Comparison of ENCODE assay signal across 29 cellular contexts in the genomic region with DNA sequence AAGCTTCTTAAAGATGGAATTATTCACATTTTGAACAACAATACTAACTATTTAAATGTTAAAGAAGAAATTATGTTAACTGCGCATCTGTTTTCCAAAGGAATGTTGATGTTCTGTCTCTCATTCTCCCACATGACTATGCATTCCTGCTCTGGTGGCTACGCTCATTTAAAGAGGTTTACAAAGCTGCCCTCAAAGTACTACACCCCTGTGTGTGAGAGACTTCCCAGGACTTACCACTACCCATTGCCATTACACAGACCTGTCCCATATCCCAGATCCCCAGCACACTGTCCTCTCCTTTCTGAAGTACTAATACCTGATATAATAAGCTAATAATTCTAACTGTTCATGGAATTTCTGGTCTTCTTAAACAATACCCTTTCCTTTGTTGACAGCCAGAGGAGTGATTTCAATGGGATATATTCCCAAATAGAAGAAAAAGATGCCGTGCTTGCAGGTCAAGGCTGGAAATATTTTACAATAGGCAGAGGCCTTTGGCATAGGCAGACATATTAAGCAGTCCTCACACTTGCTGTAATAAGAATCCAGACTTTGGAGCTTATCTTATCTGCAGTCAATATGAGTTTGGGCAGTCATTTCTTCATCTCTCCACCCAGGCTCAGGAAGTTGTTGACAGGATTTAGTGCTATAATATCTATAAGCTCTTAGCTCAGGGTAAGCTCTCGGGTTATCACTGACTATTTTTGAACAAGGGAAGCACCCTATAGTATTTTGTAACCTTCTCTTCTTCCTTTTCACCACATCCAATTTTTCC. TPM values are rescaled to one million over a fixed set of nuclear protein-coding genes. Genes with fewer than 3 reads are reported as not detected.
"Had no signal": no experiment of that assay in that cellular context is flagged by ENCODE, and none has a peak within 500 bp of the region (broad histone marks: within the 10 kb centered on the region; RNA-seq: fewer than 3 reads in every experiment).

No MANE protein-coding gene starts in this region.

- H3K4me3 ChIP-seq: testis, uterus had no signal

- H3K27ac ChIP-seq: testis, uterus had no signal

- ATAC-seq: activated naive CD8-positive, alpha-beta T cell treated with anti-CD3 and anti-CD28 coated beads, Interleukin-2, amount 50 U/mL, for 24 hours; left ventricle myocardium superior; naive thymus-derived CD8-positive, alpha-beta T cell; sciatic nerve had no signal

- H3K9me3 ChIP-seq: testis, uterus had no signal

- H3K27me3 ChIP-seq: testis, uterus had no signal

- H3K4me1 Mint-ChIP-seq: brain; naive thymus-derived CD8-positive, alpha-beta T cell had no signal

- H3K4me3 Mint-ChIP-seq: activated CD4-positive, alpha-beta memory T cell treated with anti-CD3 and anti-CD28 coated beads, Interleukin-2, amount 10 ng/mL, durations not matched to agents 7 days and 5 days; activated naive CD8-positive, alpha-beta T cell treated with anti-CD3 and anti-CD28 coated beads, Interleukin-2, amount 50 U/mL, for 24 hours; activated T-helper 1 cell treated with anti-CD3 and anti-CD28 coated beads, Interleukin-12 subunit alpha, Interleukin-12 subunit beta, Interleukin-2, Interleukin-4 antibody, amounts not matched to agents 30 ng/mL and 10 ng/mL and 1 ng/mL, durations not matched to agents 14 hours and 24 hours and 36 hours; brain; mesothelial cell of epicardium; naive thymus-derived CD8-positive, alpha-beta T cell had no signal

- H3K36me3 Mint-ChIP-seq: brain; mesothelial cell of epicardium; naive thymus-derived CD8-positive, alpha-beta T cell had no signal

- H3K9me3 Mint-ChIP-seq: activated CD4-positive, alpha-beta memory T cell treated with anti-CD3 and anti-CD28 coated beads, Interleukin-2, amount 10 ng/mL, durations not matched to agents 7 days and 5 days; activated naive CD8-positive, alpha-beta T cell treated with anti-CD3 and anti-CD28 coated beads, Interleukin-2, amount 50 U/mL, for 24 hours; activated T-helper 1 cell treated with anti-CD3 and anti-CD28 coated beads, Interleukin-12 subunit alpha, Interleukin-12 subunit beta, Interleukin-2, Interleukin-4 antibody, amounts not matched to agents 30 ng/mL and 10 ng/mL and 1 ng/mL, durations not matched to agents 14 hours and 24 hours and 36 hours; brain; mesothelial cell of epicardium; naive thymus-derived CD8-positive, alpha-beta T cell had no signal

- H3K36me3 ChIP-seq: uterus had no signal

- DNase-seq: activated CD4-positive, alpha-beta memory T cell treated with anti-CD3 and anti-CD28 coated beads, Interleukin-2, amount 10 ng/mL, durations not matched to agents 7 days and 5 days; activated CD4-positive, alpha-beta T cell treated with anti-CD3 and anti-CD28 coated beads for 48 hours; activated CD4-positive, CD25-positive, alpha-beta regulatory T cell; activated gamma-delta T cell; activated naive CD4-positive, alpha-beta T cell treated with anti-CD3 and anti-CD28 coated beads, Interleukin-2, amount 50 U/mL, for 16 hours; activated naive CD8-positive, alpha-beta T cell treated with anti-CD3 and anti-CD28 coated beads, Interleukin-2, amount 50 U/mL, for 24 hours; anterior cingulate cortex; central memory CD4-positive, alpha-beta T cell; dermis blood vessel endothelial cell; effector CD8-positive, alpha-beta T cell; erythroblast; foreskin melanocyte; left ventricle myocardium superior; mammary epithelial cell; naive thymus-derived CD8-positive, alpha-beta T cell; stimulated activated CD4-positive, alpha-beta T cell treated with anti-CD3 and anti-CD28 coated beads, Interleukin-4, amount 100 ng/mL, for 1 hour; stimulated activated naive CD4-positive, alpha-beta T cell; T-helper 2 cell; testis; trophoblast cell; uterus had no signal

- H3K4me1 ChIP-seq: testis, uterus had no signal

RNA-seq across cellular contexts. Expression of a gene that starts 12.2 kb away (rescaled TPM):
- total RNA-seq: activated CD4-positive, alpha-beta memory T cell treated with anti-CD3 and anti-CD28 coated beads, Interleukin-2, amount 10 ng/mL, durations not matched to agents 7 days and 5 days; activated T-helper 1 cell treated with anti-CD3 and anti-CD28 coated beads, Interleukin-12 subunit alpha, Interleukin-12 subunit beta, Interleukin-2, Interleukin-4 antibody, amounts not matched to agents 30 ng/mL and 10 ng/mL and 1 ng/mL, durations not matched to agents 14 hours and 24 hours and 36 hours; dermis blood vessel endothelial cell; fibroblast of lung; left ventricle myocardium superior; mammary epithelial cell; mesothelial cell of epicardium; naive thymus-derived CD8-positive, alpha-beta T cell; osteoblast; posterior vena cava; renal cortical epithelial cell; sciatic nerve had no signal
- polyA plus RNA-seq: mammary epithelial cell; naive thymus-derived CD8-positive, alpha-beta T cell had no signal

RNA-seq across cellular contexts. Expression of a gene that starts 29.6 kb away (rescaled TPM):
- total RNA-seq: activated CD4-positive, alpha-beta memory T cell treated with anti-CD3 and anti-CD28 coated beads, Interleukin-2, amount 10 ng/mL, durations not matched to agents 7 days and 5 days; activated T-helper 1 cell treated with anti-CD3 and anti-CD28 coated beads, Interleukin-12 subunit alpha, Interleukin-12 subunit beta, Interleukin-2, Interleukin-4 antibody, amounts not matched to agents 30 ng/mL and 10 ng/mL and 1 ng/mL, durations not matched to agents 14 hours and 24 hours and 36 hours; dermis blood vessel endothelial cell; fibroblast of lung; left ventricle myocardium superior; mammary epithelial cell; mesothelial cell of epicardium; naive thymus-derived CD8-positive, alpha-beta T cell; osteoblast; posterior vena cava; renal cortical epithelial cell; sciatic nerve; testis; uterus had no signal
- polyA plus RNA-seq: fibroblast of lung; naive thymus-derived CD8-positive, alpha-beta T cell had no signal
